1 cellular context compared by ENCODE assay signal in the genomic region with DNA sequence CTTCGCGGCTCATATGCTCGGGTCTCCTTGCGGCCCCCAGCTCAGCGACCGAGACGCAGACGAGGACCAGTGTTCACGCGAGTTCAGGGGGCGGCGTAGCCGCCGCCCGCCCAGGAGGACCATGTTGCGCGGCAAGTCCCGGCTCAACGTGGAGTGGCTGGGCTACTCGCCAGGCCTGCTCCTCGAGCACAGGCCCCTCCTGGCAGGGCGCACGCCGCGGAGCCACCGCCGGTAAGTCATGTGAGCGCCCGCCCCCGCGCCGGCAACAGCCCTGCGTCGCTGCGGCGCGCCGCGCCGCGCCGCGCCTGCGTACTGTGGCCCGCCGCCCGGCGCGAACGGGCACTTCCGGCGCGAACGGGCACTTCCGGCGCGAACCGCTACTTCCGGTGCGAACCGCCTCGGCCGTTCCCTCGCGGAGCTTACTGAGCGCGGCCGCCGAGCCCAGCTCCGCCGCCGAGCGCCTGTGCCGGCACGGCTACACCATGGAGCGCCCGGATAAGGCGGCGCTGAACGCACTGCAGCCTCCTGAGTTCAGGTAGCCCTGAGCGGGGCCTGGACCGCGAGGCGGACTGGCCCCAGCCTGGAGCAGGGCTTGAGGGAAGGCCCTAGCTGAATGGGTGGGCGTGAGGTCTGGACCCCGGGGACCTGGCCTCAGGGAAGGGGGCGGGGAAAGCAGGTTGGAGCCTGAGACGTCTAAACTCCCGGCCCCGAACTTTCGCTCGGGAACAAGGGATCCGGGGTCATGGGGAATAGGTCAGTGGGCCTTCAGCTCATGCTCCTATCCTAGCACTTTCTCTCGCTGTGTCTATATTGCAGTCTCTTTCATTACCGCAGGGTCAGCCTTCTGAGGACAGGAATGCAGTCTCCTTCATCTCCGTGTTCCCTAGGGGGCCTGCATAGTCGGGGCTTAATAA.
TF ChIP-seq lines count a peak whose summit lies in the region.

A gene with protein sequence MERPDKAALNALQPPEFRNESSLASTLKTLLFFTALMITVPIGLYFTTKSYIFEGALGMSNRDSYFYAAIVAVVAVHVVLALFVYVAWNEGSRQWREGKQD (plus strand): TSS at position 380 of the 914 bp plus-strand sequence. CDS start 103 bp downstream, at position 483.

TF ChIP-seq in HepG2, 621 proteins besides CTCF, POLR2A, EP300 and RAD21 (continued from another document and continues in another):
- TF ChIP-seq SRSF4 (IDR thresholded peaks at IDR 0.05; ENCODE audit: low read depth, low read length, poor library complexity, severe bottlenecking) (no peak), HDAC2 (CRISPR knock-in tag; IDR thresholded peaks at IDR 0.05) (no peak), HMGXB3 (CRISPR knock-in tag; IDR thresholded peaks at IDR 0.05; ENCODE audit: borderline replicate concordance) (peak; percentile 38; the same call in 1 of the 2 replicates), ZNF761 (CRISPR knock-in tag; conservative IDR thresholded peaks at IDR 0.05) (no peak), ZMAT3 (CRISPR knock-in tag; conservative IDR thresholded peaks at IDR 0.05) (peak; percentile 66; the same call in 1 of the 2 replicates), CC2D1A (CRISPR knock-in tag; IDR thresholded peaks at IDR 0.05) (no peak), SRSF9 (IDR thresholded peaks at IDR 0.05; ENCODE audit: borderline replicate concordance, insufficient read depth, low read depth, low read length, poor library complexity, severe bottlenecking) (no peak), HNRNPUL1 (IDR thresholded peaks at IDR 0.05; ENCODE audit: low read depth, low read length) (no peak), SPEN (CRISPR knock-in tag; IDR thresholded peaks at IDR 0.05; ENCODE audit: low read depth) (peak; percentile 75; the same call in 1 of the 2 replicates), ZNF558 (CRISPR knock-in tag; IDR thresholded peaks at IDR 0.05; ENCODE audit: borderline replicate concordance) (no peak; the same call in 1 of the 2 replicates), ZNF12 (CRISPR knock-in tag; IDR thresholded peaks at IDR 0.05) (no peak), ZNF652 (CRISPR knock-in tag; IDR thresholded peaks at IDR 0.05; ENCODE audit: borderline replicate concordance, low read depth) (no peak), ZNF563 (CRISPR knock-in tag; IDR thresholded peaks at IDR 0.05) (no peak; the same call in 1 of the 2 replicates), TP53 (CRISPR knock-in tag; conservative IDR thresholded peaks at IDR 0.05) (no peak), CREM (IDR thresholded peaks at IDR 0.05) (no peak), CREM (CRISPR knock-in tag; IDR thresholded peaks at IDR 0.05) (no peak), ARNT (IDR thresholded peaks at IDR 0.05) (no peak), MYNN (CRISPR knock-in tag; IDR thresholded peaks at IDR 0.05; ENCODE audit: low read depth) (no peak), ELF3 (CRISPR knock-in tag; IDR thresholded peaks at IDR 0.05) (peak; percentile 16; the same call in 1 of the 2 replicates), HMGA1 (CRISPR knock-in tag; conservative IDR thresholded peaks at IDR 0.05) (no peak), ARNT2 (CRISPR knock-in tag; IDR thresholded peaks at IDR 0.05; ENCODE audit: low read depth) (peak; percentile 81), ZNF850 (CRISPR knock-in tag; conservative IDR thresholded peaks at IDR 0.05) (no peak), IKZF1 (IDR thresholded peaks at IDR 0.05) (no peak), ZNF496 (CRISPR knock-in tag; IDR thresholded peaks at IDR 0.05; ENCODE audit: insufficient replicate concordance) (no peak), ZNF264 (CRISPR knock-in tag; IDR thresholded peaks at IDR 0.05) (no peak), ZKSCAN1 (IDR thresholded peaks at IDR 0.05; ENCODE audit: low read length) (no peak), ARID2 (CRISPR knock-in tag; IDR thresholded peaks at IDR 0.05; ENCODE audit: borderline replicate concordance) (0 out of 2 replicates have a peak, but pooled peaks have one; percentile 20), RFX3 (CRISPR knock-in tag; IDR thresholded peaks at IDR 0.05) (no peak), ZNF260 (CRISPR knock-in tag; IDR thresholded peaks at IDR 0.05; ENCODE audit: borderline replicate concordance, low read depth) (no peak), ZNF775 (CRISPR knock-in tag; IDR thresholded peaks at IDR 0.05; ENCODE audit: borderline replicate concordance) (no peak), MED13 (CRISPR knock-in tag; IDR thresholded peaks at IDR 0.05) (no peak), ISX (CRISPR knock-in tag; conservative IDR thresholded peaks at IDR 0.05) (no peak), IRX3 (CRISPR knock-in tag; IDR thresholded peaks at IDR 0.05; ENCODE audit: borderline replicate concordance, low read depth) (peak; percentile 68; the same call in 1 of the 2 replicates), ZNF724P (CRISPR knock-in tag; IDR thresholded peaks at IDR 0.05; ENCODE audit: borderline replicate concordance) (no peak), ZNF354B (CRISPR knock-in tag; IDR thresholded peaks at IDR 0.05) (no peak), ZNF512B (CRISPR knock-in tag; IDR thresholded peaks at IDR 0.05; ENCODE audit: borderline replicate concordance) (no peak)
- TF ChIP-seq, protein P1, sequence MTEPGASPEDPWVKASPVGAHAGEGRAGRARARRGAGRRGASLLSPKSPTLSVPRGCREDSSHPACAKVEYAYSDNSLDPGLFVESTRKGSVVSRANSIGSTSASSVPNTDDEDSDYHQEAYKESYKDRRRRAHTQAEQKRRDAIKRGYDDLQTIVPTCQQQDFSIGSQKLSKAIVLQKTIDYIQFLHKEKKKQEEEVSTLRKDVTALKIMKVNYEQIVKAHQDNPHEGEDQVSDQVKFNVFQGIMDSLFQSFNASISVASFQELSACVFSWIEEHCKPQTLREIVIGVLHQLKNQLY (CRISPR knock-in tag; IDR thresholded peaks at IDR 0.05) = no peak
- TF ChIP-seq, protein P2, sequence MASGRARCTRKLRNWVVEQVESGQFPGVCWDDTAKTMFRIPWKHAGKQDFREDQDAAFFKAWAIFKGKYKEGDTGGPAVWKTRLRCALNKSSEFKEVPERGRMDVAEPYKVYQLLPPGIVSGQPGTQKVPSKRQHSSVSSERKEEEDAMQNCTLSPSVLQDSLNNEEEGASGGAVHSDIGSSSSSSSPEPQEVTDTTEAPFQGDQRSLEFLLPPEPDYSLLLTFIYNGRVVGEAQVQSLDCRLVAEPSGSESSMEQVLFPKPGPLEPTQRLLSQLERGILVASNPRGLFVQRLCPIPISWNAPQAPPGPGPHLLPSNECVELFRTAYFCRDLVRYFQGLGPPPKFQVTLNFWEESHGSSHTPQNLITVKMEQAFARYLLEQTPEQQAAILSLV (CRISPR knock-in tag; IDR thresholded peaks at IDR 0.05; ENCODE audit: borderline replicate concordance) = no peak
- TF ChIP-seq, protein P3, sequence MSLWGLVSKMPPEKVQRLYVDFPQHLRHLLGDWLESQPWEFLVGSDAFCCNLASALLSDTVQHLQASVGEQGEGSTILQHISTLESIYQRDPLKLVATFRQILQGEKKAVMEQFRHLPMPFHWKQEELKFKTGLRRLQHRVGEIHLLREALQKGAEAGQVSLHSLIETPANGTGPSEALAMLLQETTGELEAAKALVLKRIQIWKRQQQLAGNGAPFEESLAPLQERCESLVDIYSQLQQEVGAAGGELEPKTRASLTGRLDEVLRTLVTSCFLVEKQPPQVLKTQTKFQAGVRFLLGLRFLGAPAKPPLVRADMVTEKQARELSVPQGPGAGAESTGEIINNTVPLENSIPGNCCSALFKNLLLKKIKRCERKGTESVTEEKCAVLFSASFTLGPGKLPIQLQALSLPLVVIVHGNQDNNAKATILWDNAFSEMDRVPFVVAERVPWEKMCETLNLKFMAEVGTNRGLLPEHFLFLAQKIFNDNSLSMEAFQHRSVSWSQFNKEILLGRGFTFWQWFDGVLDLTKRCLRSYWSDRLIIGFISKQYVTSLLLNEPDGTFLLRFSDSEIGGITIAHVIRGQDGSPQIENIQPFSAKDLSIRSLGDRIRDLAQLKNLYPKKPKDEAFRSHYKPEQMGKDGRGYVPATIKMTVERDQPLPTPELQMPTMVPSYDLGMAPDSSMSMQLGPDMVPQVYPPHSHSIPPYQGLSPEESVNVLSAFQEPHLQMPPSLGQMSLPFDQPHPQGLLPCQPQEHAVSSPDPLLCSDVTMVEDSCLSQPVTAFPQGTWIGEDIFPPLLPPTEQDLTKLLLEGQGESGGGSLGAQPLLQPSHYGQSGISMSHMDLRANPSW (CRISPR knock-in tag; IDR thresholded peaks at IDR 0.05; ENCODE audit: borderline replicate concordance) = no peak
- TF ChIP-seq, protein P4, sequence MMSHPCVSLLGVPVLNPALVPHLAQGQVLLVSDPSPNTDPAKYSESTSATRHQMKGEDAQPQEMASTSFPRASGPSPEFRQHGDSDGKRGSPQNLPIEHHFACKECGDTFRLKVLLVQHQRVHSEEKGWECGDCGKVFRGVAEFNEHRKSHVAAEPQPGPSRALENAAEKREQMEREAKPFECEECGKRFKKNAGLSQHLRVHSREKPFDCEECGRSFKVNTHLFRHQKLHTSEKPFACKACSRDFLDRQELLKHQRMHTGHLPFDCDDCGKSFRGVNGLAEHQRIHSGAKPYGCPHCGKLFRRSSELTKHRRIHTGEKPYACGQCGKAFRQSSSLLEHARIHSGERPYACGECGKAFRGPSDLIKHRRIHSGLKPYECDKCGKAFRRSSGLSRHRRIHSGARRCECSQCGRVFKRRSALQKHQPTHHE (CRISPR knock-in tag; IDR thresholded peaks at IDR 0.05; ENCODE audit: borderline replicate concordance) = no peak
- TF ChIP-seq, protein P5, sequence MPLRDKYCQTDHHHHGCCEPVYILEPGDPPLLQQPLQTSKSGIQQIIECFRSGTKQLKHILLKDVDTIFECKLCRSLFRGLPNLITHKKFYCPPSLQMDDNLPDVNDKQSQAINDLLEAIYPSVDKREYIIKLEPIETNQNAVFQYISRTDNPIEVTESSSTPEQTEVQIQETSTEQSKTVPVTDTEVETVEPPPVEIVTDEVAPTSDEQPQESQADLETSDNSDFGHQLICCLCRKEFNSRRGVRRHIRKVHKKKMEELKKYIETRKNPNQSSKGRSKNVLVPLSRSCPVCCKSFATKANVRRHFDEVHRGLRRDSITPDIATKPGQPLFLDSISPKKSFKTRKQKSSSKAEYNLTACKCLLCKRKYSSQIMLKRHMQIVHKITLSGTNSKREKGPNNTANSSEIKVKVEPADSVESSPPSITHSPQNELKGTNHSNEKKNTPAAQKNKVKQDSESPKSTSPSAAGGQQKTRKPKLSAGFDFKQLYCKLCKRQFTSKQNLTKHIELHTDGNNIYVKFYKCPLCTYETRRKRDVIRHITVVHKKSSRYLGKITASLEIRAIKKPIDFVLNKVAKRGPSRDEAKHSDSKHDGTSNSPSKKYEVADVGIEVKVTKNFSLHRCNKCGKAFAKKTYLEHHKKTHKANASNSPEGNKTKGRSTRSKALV (CRISPR knock-in tag; IDR thresholded peaks at IDR 0.05) = no peak
- TF ChIP-seq, protein P6, sequence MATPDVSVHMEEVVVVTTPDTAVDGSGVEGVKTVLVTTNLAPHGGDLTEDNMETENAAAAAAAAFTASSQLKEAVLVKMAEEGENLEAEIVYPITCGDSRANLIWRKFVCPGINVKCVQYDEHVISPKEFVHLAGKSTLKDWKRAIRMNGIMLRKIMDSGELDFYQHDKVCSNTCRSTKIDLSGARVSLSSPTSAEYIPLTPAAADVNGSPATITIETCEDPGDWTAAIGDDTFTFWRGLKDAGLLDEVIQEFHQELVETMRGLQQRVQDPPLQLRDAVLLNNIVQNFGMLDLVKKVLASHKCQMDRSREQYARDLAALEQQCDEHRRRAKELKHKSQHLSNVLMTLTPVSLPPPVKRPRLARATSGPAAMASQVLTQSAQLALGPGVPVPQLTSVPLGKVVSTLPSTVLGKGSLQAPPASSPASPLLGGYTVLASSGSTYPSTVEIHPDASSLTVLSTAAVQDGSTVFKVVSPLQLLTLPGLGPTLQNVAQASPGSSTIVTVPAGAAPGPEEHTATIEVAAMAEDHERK (CRISPR knock-in tag; IDR thresholded peaks at IDR 0.05; ENCODE audit: low read depth) = 0 out of 2 replicates have a peak, but pooled peaks have one; percentile 25
